ENCODE assay signal across 11 cellular contexts in genomic region chr15:85704720-85705119, GRCh38.
DNase-seq lines count a peak whose midpoint lies in the region; ATAC-seq and TF ChIP-seq lines count a peak whose summit lies in the region.
"Had no signal": no experiment of that assay in that cellular context is flagged by ENCODE, and none has a peak within 500 bp of the region (broad histone marks: within the 10 kb centered on the region; RNA-seq: fewer than 3 reads in every experiment).

No MANE protein-coding gene starts in this region.

- no peaks in the 10 kb centered on the region for H3K9me3 Mint-ChIP-seq in activated CD4-positive, alpha-beta T cell treated with anti-CD3 and anti-CD28 coated beads, Interleukin-2, amount 10 ng/mL, durations not matched to agents 7 days and 5 days

- H3K4me3 ChIP-seq in adipocyte (ENCODE audit: low read length): peak overlapping the region; percentile 61
- H3K4me3 ChIP-seq in mucosa of rectum (ENCODE audit: low read length in 2 of 2): no peak overlapping the region
- H3K4me3 ChIP-seq in tibial artery: peak overlapping the region in 1 of 2 donors; percentile 11
- no peak overlapping the region for H3K4me3 ChIP-seq in BE2C (ENCODE audit: low read depth, low read length)

- no peak for DNase-seq in activated CD4-positive, alpha-beta T cell treated with anti-CD3 and anti-CD28 coated beads, Interleukin-2, amount 10 ng/mL, durations not matched to agents 7 days and 5 days
- DNase-seq in activated CD4-positive, alpha-beta T cell treated with anti-CD3 and anti-CD28 coated beads for 1 hour: no peak
- DNase-seq in adipocyte (ENCODE audit: low read depth): peak; percentile 30
- DNase-seq in tibial artery: no peak
- no peak for DNase-seq in BE2C
- DNase-seq: activated effector memory CD4-positive, alpha-beta T cell treated with Interleukin-2 at 50 U/mL for 16 hours; foreskin keratinocyte; trophoblast cell had no signal

- no peak overlapping the region for H3K4me3 Mint-ChIP-seq in activated CD4-positive, alpha-beta T cell treated with anti-CD3 and anti-CD28 coated beads, Interleukin-2, amount 10 ng/mL, durations not matched to agents 7 days and 5 days

- H3K4me1 Mint-ChIP-seq in activated CD4-positive, alpha-beta T cell treated with anti-CD3 and anti-CD28 coated beads, Interleukin-2, amount 10 ng/mL, durations not matched to agents 7 days and 5 days: peaks cover 78% of the 10 kb centered on the region

- H3K9ac ChIP-seq in adipocyte (ENCODE audit: low read length): peak overlapping the region; percentile 66
- H3K9ac ChIP-seq in mucosa of rectum (ENCODE audit: low read depth in 1 of 2, low read length in 2 of 2): peak overlapping the region in 1 of 2 donors; percentile 10

- TF ChIP-seq CTCF in tibial artery (IDR thresholded peaks at IDR 0.05) (no peak), BE2C (IDR thresholded peaks at IDR 0.05; ENCODE audit: low read depth, low read length) (no peak)

- H3K36me3 ChIP-seq in adipocyte (ENCODE audit: control insufficient read depth, insufficient read depth, low read length, severe bottlenecking) (peaks cover 15% of the 10 kb centered on the region), mucosa of rectum (ENCODE audit: control insufficient read depth in 2 of 2, insufficient read depth in 2 of 2, low read length in 2 of 2) (peaks cover 15 to 25% of the 10 kb centered on the region in 2 donors), tibial artery (peaks cover 0 to 7% (median 2%) of the 10 kb centered on the region in 3 donors), BE2C (peaks cover 11% of the 10 kb centered on the region; the same call in 1 of the 2 replicates)

- intact Hi-C loops in tibial artery (cut with DNase I; ENCODE audit: low total_unique reads): loop anchor here (10.0 kb wide), 1 partner anchor 60 kb away; no protein-coding TSS in a partner anchor

- no peaks in the 10 kb centered on the region for H3K9me3 ChIP-seq in adipocyte (ENCODE audit: control insufficient read depth, low read length)
- no peaks in the 10 kb centered on the region for H3K9me3 ChIP-seq in mucosa of rectum (ENCODE audit: control insufficient read depth in 2 of 2, low read length in 2 of 2)
- no peaks in the 10 kb centered on the region for H3K9me3 ChIP-seq in tibial artery
- no peaks in the 10 kb centered on the region for H3K9me3 ChIP-seq in BE2C

- no peaks in the 10 kb centered on the region for H3K27me3 ChIP-seq in adipocyte (replicated peaks; ENCODE audit: control insufficient read depth, insufficient read depth, low read length)
- H3K27me3 ChIP-seq in mucosa of rectum (ENCODE audit: control insufficient read depth in 2 of 2, insufficient read depth in 2 of 2, low read length in 2 of 2): no peaks in the 10 kb centered on the region
- no peaks in the 10 kb centered on the region for H3K27me3 ChIP-seq in tibial artery
- H3K27me3 ChIP-seq in BE2C: no peaks in the 10 kb centered on the region
- H3K27me3 ChIP-seq: foreskin keratinocyte had no signal

- ATAC-seq in HG03025 (IDR thresholded peaks at IDR 0.05; ENCODE audit: low FRiP score, unreplicated experiment): no peak
- no peak for ATAC-seq in GM21529 (IDR thresholded peaks at IDR 0.05; ENCODE audit: unreplicated experiment)

- H3K36me3 Mint-ChIP-seq in activated CD4-positive, alpha-beta T cell treated with anti-CD3 and anti-CD28 coated beads, Interleukin-2, amount 10 ng/mL, durations not matched to agents 7 days and 5 days (ENCODE audit: low read depth): peaks cover 53% of the 10 kb centered on the region

- CTCF ChIA-PET in activated CD4-positive, alpha-beta T cell treated with anti-CD3 and anti-CD28 coated beads, Interleukin-2, amount 10 ng/mL, durations not matched to agents 7 days and 5 days (lab: Charles Lee): interaction anchor here (0.6 to 1.3 kb wide), 6 partner anchors 14 to 102 kb away, joined by 3 to 4 read pairs (median 3); no protein-coding TSS in a partner anchor

- H3K27ac ChIP-seq in mucosa of rectum (ENCODE audit: low read depth in 2 of 2, low read length in 2 of 2): peak overlapping the region; percentile 54 to 63
- peak overlapping the region; percentile 79 to 84 for H3K27ac ChIP-seq in tibial artery
- H3K27ac ChIP-seq: foreskin keratinocyte had no signal

- H3K4me1 ChIP-seq in adipocyte (ENCODE audit: control insufficient read depth, insufficient read depth, low read length) (peaks cover 66% of the 10 kb centered on the region), mucosa of rectum (ENCODE audit: control insufficient read depth in 2 of 2, insufficient read depth in 2 of 2, low read length in 2 of 2) (peaks cover 20 to 30% of the 10 kb centered on the region in 2 donors), tibial artery (peaks cover 0 to 74% (median 34%) of the 10 kb centered on the region in 4 donors), BE2C (no peaks in the 10 kb centered on the region)
- H3K4me1 ChIP-seq: foreskin keratinocyte had no signal

- H3K27me3 Mint-ChIP-seq in activated CD4-positive, alpha-beta T cell treated with anti-CD3 and anti-CD28 coated beads, Interleukin-2, amount 10 ng/mL, durations not matched to agents 7 days and 5 days: no peaks in the 10 kb centered on the region

- POLR2A ChIA-PET in activated CD4-positive, alpha-beta T cell treated with anti-CD3 and anti-CD28 coated beads, Interleukin-2, amount 10 ng/mL, durations not matched to agents 7 days and 5 days (lab: Charles Lee): no interaction called here

- H3K27ac Mint-ChIP-seq in activated CD4-positive, alpha-beta T cell treated with anti-CD3 and anti-CD28 coated beads, Interleukin-2, amount 10 ng/mL, durations not matched to agents 7 days and 5 days: peak overlapping the region; percentile 82
